Comparison of ENCODE assay signal across 8 cellular contexts in the genomic region with DNA sequence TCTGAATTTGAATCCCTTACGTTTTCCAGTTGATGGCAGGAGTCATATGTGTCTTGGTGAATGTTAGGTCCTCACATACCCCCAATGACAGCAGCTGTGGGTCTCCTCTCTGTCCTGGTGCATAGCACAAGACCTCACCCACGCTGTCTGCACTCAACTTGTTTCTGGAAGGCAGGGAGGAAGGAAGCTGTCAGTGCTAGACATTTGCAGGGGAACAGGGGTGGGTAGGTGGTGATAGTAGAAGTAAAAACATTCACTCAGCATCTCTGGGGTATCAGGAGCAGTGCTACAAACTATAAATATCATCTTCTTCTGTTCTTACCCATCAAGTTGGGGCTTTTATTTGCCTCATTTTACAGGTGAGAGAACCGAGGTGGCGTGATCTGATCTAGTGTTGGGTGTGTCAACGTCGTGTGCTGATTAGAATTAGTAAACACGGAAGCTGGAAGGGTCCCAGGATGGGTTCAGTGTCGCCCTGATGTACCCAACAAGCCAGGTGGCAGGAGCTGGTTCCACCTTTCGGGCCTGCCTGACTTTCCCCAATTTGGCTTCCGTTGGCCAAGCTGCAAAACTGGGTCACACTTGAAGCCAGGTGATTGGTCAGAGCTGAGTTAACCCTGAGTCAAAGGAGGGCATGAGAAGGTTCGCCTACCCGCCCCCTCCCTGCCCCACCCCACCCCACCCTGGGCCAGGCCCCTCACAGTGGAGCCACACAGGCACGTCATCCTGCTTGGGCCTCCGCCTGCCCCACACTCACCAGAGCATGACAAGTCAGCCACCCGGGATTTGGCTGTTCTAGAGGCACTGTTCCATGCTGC. TPM values are rescaled to one million over a fixed set of nuclear protein-coding genes. Genes with fewer than 3 reads are reported as not detected.
DNase-seq lines count a peak whose midpoint lies in the region; ATAC-seq and TF ChIP-seq lines count a peak whose summit lies in the region.

No MANE protein-coding gene starts in this region.

- TF ChIP-seq CTCF in chondrocyte (IDR thresholded peaks at IDR 0.05) = no peak

- H3K9me3 Mint-ChIP-seq in chondrocyte (ENCODE audit: low read depth) = no peaks in the 10 kb centered on the region
- H3K9me3 Mint-ChIP-seq in stimulated activated memory B cell treated with anti-CD40 and anti-IgM and Interleukin-4, amounts not matched to agents 10 μg/mL and 1 μg/mL and 100 μg/mL, for 72 hours = no peaks in the 10 kb centered on the region

- peak overlapping the region; percentile 13 for H3K27ac Mint-ChIP-seq in chondrocyte (ENCODE audit: unreplicated experiment)
- H3K27ac Mint-ChIP-seq in stimulated activated memory B cell treated with anti-CD40 and anti-IgM and Interleukin-4, amounts not matched to agents 10 μg/mL and 1 μg/mL and 100 μg/mL, for 72 hours = peak overlapping the region; percentile 91

- no peaks in the 10 kb centered on the region for H3K27me3 Mint-ChIP-seq in chondrocyte (ENCODE audit: low read depth)
- no peaks in the 10 kb centered on the region for H3K27me3 Mint-ChIP-seq in stimulated activated memory B cell treated with anti-CD40 and anti-IgM and Interleukin-4, amounts not matched to agents 10 μg/mL and 1 μg/mL and 100 μg/mL, for 72 hours

- H3K36me3 Mint-ChIP-seq in chondrocyte (ENCODE audit: low read depth) = no peaks in the 10 kb centered on the region
- H3K36me3 Mint-ChIP-seq in stimulated activated memory B cell treated with anti-CD40 and anti-IgM and Interleukin-4, amounts not matched to agents 10 μg/mL and 1 μg/mL and 100 μg/mL, for 72 hours = peaks cover 15% of the 10 kb centered on the region

- DNase-seq in chondrocyte (ENCODE audit: low spot score) (no peak), ureter (ENCODE audit: low spot score) (no peak), COLO829 (ENCODE audit: low spot score) (no peak), DMS79 (lab: John Stamatoyannopoulos, UW) (no peak)

- no peak overlapping the region for H3K4me3 Mint-ChIP-seq in chondrocyte (ENCODE audit: unreplicated experiment)
- H3K4me3 Mint-ChIP-seq in stimulated activated memory B cell treated with anti-CD40 and anti-IgM and Interleukin-4, amounts not matched to agents 10 μg/mL and 1 μg/mL and 100 μg/mL, for 72 hours = peak overlapping the region; percentile 54

- peaks cover 43% of the 10 kb centered on the region for H3K4me1 Mint-ChIP-seq in chondrocyte (ENCODE audit: low read depth)
- H3K4me1 Mint-ChIP-seq in stimulated activated memory B cell treated with anti-CD40 and anti-IgM and Interleukin-4, amounts not matched to agents 10 μg/mL and 1 μg/mL and 100 μg/mL, for 72 hours = peaks cover 75% of the 10 kb centered on the region

- ATAC-seq in GM19043 (IDR thresholded peaks at IDR 0.05; ENCODE audit: low read depth, unreplicated experiment) (peak; percentile 45), HG03108 (IDR thresholded peaks at IDR 0.05; ENCODE audit: unreplicated experiment) (peak; percentile 69), GM18870 (IDR thresholded peaks at IDR 0.05; ENCODE audit: unreplicated experiment) (no peak)
- ATAC-seq in stimulated activated memory B cell treated with anti-CD40 and anti-IgM and Interleukin-4, amounts not matched to agents 10 μg/mL and 1 μg/mL and 100 μg/mL, for 72 hours = peak; percentile 89

RNA-seq across cellular contexts. Expression of a gene that starts 15.8 kb away (rescaled TPM):
- total RNA-seq in chondrocyte (141 to 154 TPM (median 148 TPM) in 3 replicates), ureter (140 TPM)
